Comparison of ENCODE assay signal across 8 cellular contexts in genomic region chr1:155976913-155977606, GRCh38. TPM values are rescaled to one million over a fixed set of nuclear protein-coding genes. Genes with fewer than 3 reads are reported as not detected.
DNase-seq lines count a peak whose midpoint lies in the region; ATAC-seq, FAIRE-seq and TF ChIP-seq lines count a peak whose summit lies in the region.

No MANE protein-coding gene starts in this region.

- TF ChIP-seq CTCF in BJ (IDR thresholded peaks at IDR 0.05; ENCODE audit: insufficient read depth, low read depth, low read length), result no peak
- no peak for TF ChIP-seq CTCF in astrocyte (IDR thresholded peaks at IDR 0.05; ENCODE audit: insufficient read depth, low read depth, low read length)
- TF ChIP-seq CTCF in liver (IDR thresholded peaks at IDR 0.05; ENCODE audit: low read depth, low read length, missing input control), result no peak

- H2AFZ ChIP-seq in astrocyte (ENCODE audit: low read depth, low read length), result no peak overlapping the region

- no peaks in the 10 kb centered on the region for H3K9me3 ChIP-seq in astrocyte (ENCODE audit: insufficient read depth, low read depth, low read length)
- H3K9me3 ChIP-seq in liver (ENCODE audit: control insufficient read depth in 4 of 4, low read length in 3 of 4), result no peaks in the 10 kb centered on the region

- no peak for DNase-seq in BJ (ENCODE audit: low read depth)
- no peak for DNase-seq in astrocyte (ENCODE audit: low read depth)
- no peak for DNase-seq in NOMO-1 treated with dmso at 0.1 percent for 144 hours (lab: John Stamatoyannopoulos, UW; ENCODE audit: unreplicated experiment)

- WGBS in liver, result 47% methylated on average over 4 of the region's 4 CpGs

- CTCF ChIA-PET in BJ (lab: Yijun Ruan, JAX), result interaction anchor here (0.6 to 3.9 kb wide), 7 partner anchors 12 to 892 kb away, joined by 3 to 23 read pairs (median 5); no protein-coding TSS in a partner anchor

- POLR2A ChIA-PET in BJ (lab: Charles Lee), result interaction anchor here (0.6 kb wide), 1 partner anchor 22 kb away, joined by 5 read pairs; no protein-coding TSS in a partner anchor

- TF ChIP-seq RAD21 in liver (IDR thresholded peaks at IDR 0.05), result no peak

- H3K36me3 Mint-ChIP-seq in IgD-negative memory B cell (peaks cover 13% of the 10 kb centered on the region), astrocyte (ENCODE audit: low read depth, unreplicated experiment) (peaks cover 9% of the 10 kb centered on the region)

- peaks cover 36 to 62% (median 57%) of the 10 kb centered on the region in 3 donors for H3K4me1 Mint-ChIP-seq in IgD-negative memory B cell
- H3K4me1 Mint-ChIP-seq in astrocyte (ENCODE audit: low read depth, unreplicated experiment), result peaks cover 53% of the 10 kb centered on the region

- H3K4me3 Mint-ChIP-seq in IgD-negative memory B cell, result peak overlapping the region; percentile 84 to 99 (median 96)
- H3K4me3 Mint-ChIP-seq in astrocyte (ENCODE audit: unreplicated experiment), result peak overlapping the region; percentile 95

- H3K36me3 ChIP-seq in BJ (ENCODE audit: control insufficient read depth, insufficient read depth, low read length) (peaks cover 10% of the 10 kb centered on the region), astrocyte (ENCODE audit: insufficient read depth, low read length) (no peaks in the 10 kb centered on the region), liver (ENCODE audit: control insufficient read depth in 4 of 4, insufficient read depth in 3 of 4, low read depth in 1 of 4, low read length in 3 of 4) (no peaks in the 10 kb centered on the region)

- H3K27me3 ChIP-seq in BJ (ENCODE audit: control insufficient read depth, insufficient read depth, low read length) (no peaks in the 10 kb centered on the region), astrocyte (ENCODE audit: insufficient read depth, low read length) (no peaks in the 10 kb centered on the region), liver (ENCODE audit: control insufficient read depth in 4 of 4, insufficient read depth in 4 of 4, low read length in 3 of 4) (no peaks in the 10 kb centered on the region)

- ATAC-seq in GM21825 (IDR thresholded peaks at IDR 0.05; ENCODE audit: unreplicated experiment) (no peak), HG03521 (IDR thresholded peaks at IDR 0.05; ENCODE audit: unreplicated experiment) (no peak)

- peak overlapping the region; percentile 80 for H3K4me3 ChIP-seq in BJ (ENCODE audit: low read depth, low read length)
- H3K4me3 ChIP-seq in astrocyte (ENCODE audit: insufficient read depth, low read depth, low read length), result peak overlapping the region; percentile 81
- peak overlapping the region; percentile 73 to 80 (median 76) for H3K4me3 ChIP-seq in liver (ENCODE audit: low read depth in 1 of 3, low read length in 3 of 3)

- H3K9ac ChIP-seq in astrocyte (ENCODE audit: low read length) (peak overlapping the region; percentile 94), liver (ENCODE audit: low read depth in 1 of 2, low read length in 2 of 2) (peak overlapping the region in 1 of 2 donors; percentile 75)

- no peaks in the 10 kb centered on the region for H3K9me3 Mint-ChIP-seq in IgD-negative memory B cell
- no peaks in the 10 kb centered on the region for H3K9me3 Mint-ChIP-seq in astrocyte (ENCODE audit: unreplicated experiment)

- peaks cover 97% of the 10 kb centered on the region for H3K79me2 ChIP-seq in astrocyte (ENCODE audit: insufficient read depth, low read length)

- peaks cover 55% of the 10 kb centered on the region for H4K20me1 ChIP-seq in astrocyte (ENCODE audit: insufficient read depth, low read length)

- no peaks in the 10 kb centered on the region for H3K27me3 Mint-ChIP-seq in IgD-negative memory B cell
- no peaks in the 10 kb centered on the region for H3K27me3 Mint-ChIP-seq in astrocyte (ENCODE audit: low read depth, unreplicated experiment)

- peak overlapping the region; percentile 93 for H3K27ac ChIP-seq in astrocyte (ENCODE audit: low read depth, low read length)
- peak overlapping the region; percentile 80 to 92 for H3K27ac ChIP-seq in liver (ENCODE audit: low read depth in 1 of 2, low read length in 2 of 2)
- peak overlapping the region; percentile 97 for H3K27ac ChIP-seq in temporal lobe (ENCODE audit: low read depth, low read length)

- H3K4me1 ChIP-seq in astrocyte (ENCODE audit: insufficient read depth, low read length) (peaks cover 72% of the 10 kb centered on the region), liver (ENCODE audit: control insufficient read depth in 4 of 4, insufficient read depth in 4 of 4, low read length in 3 of 4) (peaks cover 6 to 25% (median 11%) of the 10 kb centered on the region in 4 donors)

- FAIRE-seq in astrocyte (lab: Jason Lieb, UNC), result no peak

- peak overlapping the region; percentile 96 for H3K4me2 ChIP-seq in astrocyte (ENCODE audit: low read length)

- H3K27ac Mint-ChIP-seq in IgD-negative memory B cell (peak overlapping the region; percentile 87 to 97 (median 95)), astrocyte (ENCODE audit: unreplicated experiment) (peak overlapping the region; percentile 86)

TF ChIP-seq in liver, 16 proteins besides CTCF, POLR2A, EP300 and RAD21:
- no peak for TF ChIP-seq NR2F2 (IDR thresholded peaks at IDR 0.05)

RNA-seq across cellular contexts. Expression of gene ARHGEF2, which starts 1.3 kb away (rescaled TPM):
- polyA plus RNA-seq in BJ (2011; rRNA removed) (130 and 213 TPM in 2 replicates), IgD-negative memory B cell (43.9 TPM), liver (1 to 10 TPM; 3.2 to 6.4 TPM)
- polyA minus RNA-seq in BJ (2011; rRNA and poly(A)+ RNA removed), result 128 and 154 TPM in 2 replicates
- total RNA-seq in astrocyte (98.3 and 99.3 TPM in 2 replicates), liver (10 to 100 TPM; 14.1 to 59.1 TPM), temporal lobe (86.5 TPM)

RNA-seq across cellular contexts. Expression of gene RXFP4, which starts 35.6 kb away (rescaled TPM):
- not detected in 2 replicates for polyA plus RNA-seq in BJ (2011; rRNA removed)
- polyA minus RNA-seq in BJ (2011; rRNA and poly(A)+ RNA removed), result 0.41 TPM in 1 of 2 replicates, not detected in the other
- 0.78 TPM for polyA plus RNA-seq in IgD-negative memory B cell
- not detected in 2 replicates for total RNA-seq in astrocyte
- total RNA-seq in liver, result not detected
- polyA plus RNA-seq in liver, result not detected
- not detected for total RNA-seq in temporal lobe

RNA-seq across cellular contexts. Expression of gene KHDC4, which starts 42.8 kb away (rescaled TPM):
- polyA plus RNA-seq in BJ (2011; rRNA removed), result 39.0 and 39.8 TPM in 2 replicates
- polyA minus RNA-seq in BJ (2011; rRNA and poly(A)+ RNA removed), result 25.5 and 39.1 TPM in 2 replicates
- 8.0 TPM for polyA plus RNA-seq in IgD-negative memory B cell
- total RNA-seq in astrocyte, result 44.6 and 48.2 TPM in 2 replicates
- 10 to 100 TPM; 18.2 to 32.6 TPM for total RNA-seq in liver
- polyA plus RNA-seq in liver, result 10 to 100 TPM in 1 of 2 donors, 1 to 10 TPM in 1; 8.4 to 11.3 TPM
- 24.8 TPM for total RNA-seq in temporal lobe

RNA-seq across cellular contexts. Expression of gene SSR2, which starts 43.7 kb away (rescaled TPM):
- 891 and 935 TPM in 2 replicates for polyA plus RNA-seq in BJ (2011; rRNA removed)
- 171 and 320 TPM in 2 replicates for polyA minus RNA-seq in BJ (2011; rRNA and poly(A)+ RNA removed)
- 257 TPM for polyA plus RNA-seq in IgD-negative memory B cell
- 236 and 244 TPM in 2 replicates for total RNA-seq in astrocyte
- 100 to 1,000 TPM; 101 to 264 TPM for total RNA-seq in liver
- polyA plus RNA-seq in liver, result 100 to 1,000 TPM in 1 of 2 donors, 10 to 100 TPM in 1; 93.1 to 245 TPM
- 177 TPM for total RNA-seq in temporal lobe
